Comparison of ENCODE assay signal across 8 cellular contexts in the genomic region with DNA sequence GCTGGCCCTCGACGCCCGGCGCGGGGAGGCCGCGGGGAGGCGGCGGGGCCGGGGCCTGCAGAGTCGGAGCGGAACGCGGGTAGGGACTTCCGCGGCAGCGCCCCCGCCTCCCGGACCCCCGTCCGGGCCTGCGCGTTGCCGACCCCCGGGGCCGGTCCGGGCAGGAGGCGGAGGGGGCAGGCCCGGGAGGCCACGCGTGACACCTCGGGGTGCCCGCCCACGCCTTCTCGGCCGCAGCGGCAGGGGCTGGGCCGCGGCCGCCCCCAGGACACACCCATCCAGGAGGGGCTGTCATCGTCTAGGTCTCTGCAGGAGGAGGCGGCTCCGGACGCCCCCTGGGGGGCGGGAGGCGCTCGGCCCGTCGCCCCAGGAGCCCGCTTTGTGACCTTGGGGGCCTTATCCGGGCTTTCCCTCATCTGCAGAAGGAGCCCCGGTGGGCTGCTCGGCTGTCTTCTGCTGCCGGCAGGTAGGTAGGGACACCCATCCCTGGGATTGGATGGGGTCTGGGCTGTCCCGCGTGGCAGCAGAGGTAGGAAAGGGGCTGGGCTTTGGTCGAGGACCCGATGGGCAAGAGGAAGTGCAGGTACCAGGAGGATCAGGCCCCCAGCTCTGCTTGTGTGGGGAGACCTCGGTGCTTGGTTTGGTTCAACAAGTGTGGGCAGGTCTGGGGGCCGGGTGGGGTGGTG. TPM values are rescaled to one million over a fixed set of nuclear protein-coding genes. Genes with fewer than 3 reads are reported as not detected.
DNase-seq lines count a peak whose midpoint lies in the region; ATAC-seq and TF ChIP-seq lines count a peak whose summit lies in the region.

No MANE protein-coding gene starts in this region.

- intact Hi-C loops in Caco-2 (cut with micrococcal nuclease; ENCODE audit: unreplicated experiment) (loop anchor here (2.0 kb wide), 1 partner anchor 69 kb away; a partner anchor contains a TSS), ascending aorta (cut with DNase I) (loop anchor here (2.0 to 5.0 kb wide), 2 partner anchors 49 to 70 kb away; a partner anchor contains a TSS)

- peak; percentile 61 to 81 for TF ChIP-seq CTCF in Caco-2 (IDR thresholded peaks at IDR 0.05; ENCODE audit: insufficient read depth in 1 of 2, low read depth in 1 of 2, low read length in 1 of 2, severe bottlenecking in 1 of 2, unreplicated experiment in 1 of 2)
- peak in 1 of 3 experiments; percentile 16 for TF ChIP-seq CTCF in ascending aorta (IDR thresholded peaks at IDR 0.05)

- H3K36me3 ChIP-seq in Caco-2 (ENCODE audit: control insufficient read depth, insufficient read depth, low read length) (peaks cover 3% of the 10 kb centered on the region; the same call in 1 of the 2 replicates), ascending aorta (peaks cover 4 to 23% of the 10 kb centered on the region in 2 donors)

- no peaks in the 10 kb centered on the region for H3K9me3 Mint-ChIP-seq in Caco-2 (ENCODE audit: unreplicated experiment)

- peak; percentile 74 for ATAC-seq in GM19372 (IDR thresholded peaks at IDR 0.05; ENCODE audit: low read depth, unreplicated experiment)
- peak; percentile 52 for ATAC-seq in HG03457 (IDR thresholded peaks at IDR 0.05; ENCODE audit: unreplicated experiment)

- DNase-seq in Caco-2 (peak; percentile 54 to 71), SW480 (ENCODE audit: low spot score) (peak; percentile 47), ascending aorta (ENCODE audit: low spot score in 2 of 2) (peak in 1 of 2 donors; percentile 72), iris pigment epithelial cell (ENCODE audit: low read depth) (peak; percentile 15), DMS79 treated with DMSO at 0.1 percent for 48 hours (lab: John Stamatoyannopoulos, UW) (no peak)
- peak; percentile 34 to 39 for DNase-seq in stimulated activated CD4-positive, alpha-beta T cell treated with anti-CD3 and anti-CD28 coated beads, Interleukin-2, amount 100 ng/mL, for 48 hours

- no TSS peak for BruUV-seq in Caco-2 (replicated peaks; lab: Mats Ljungman, UMichigan)

- H3K4me1 Mint-ChIP-seq in Caco-2 (ENCODE audit: low read depth, unreplicated experiment) = peaks cover 11% of the 10 kb centered on the region

- H3K4me3 Mint-ChIP-seq in Caco-2 (ENCODE audit: unreplicated experiment) = peak overlapping the region; percentile 72

- no peaks in the 10 kb centered on the region for H3K27me3 Mint-ChIP-seq in Caco-2 (ENCODE audit: insufficient read depth, unreplicated experiment)

- H3K36me3 Mint-ChIP-seq in Caco-2 (ENCODE audit: insufficient read depth, unreplicated experiment) = peaks cover 24% of the 10 kb centered on the region

- H3K9me3 ChIP-seq in Caco-2 (no peaks in the 10 kb centered on the region), ascending aorta (no peaks in the 10 kb centered on the region)

- H3K4me1 ChIP-seq in Caco-2 (peaks cover 4% of the 10 kb centered on the region), ascending aorta (peaks cover 4 to 12% of the 10 kb centered on the region in 2 donors)

- H3K27ac ChIP-seq in ascending aorta = peak overlapping the region; percentile 50 to 71

- H3K4me3 ChIP-seq in Caco-2 (ENCODE audit: low read depth, low read length) (peak overlapping the region; percentile 97), ascending aorta (peak overlapping the region; percentile 97 to 99)

- no peaks in the 10 kb centered on the region for H3K27me3 ChIP-seq in Caco-2 (replicated peaks; ENCODE audit: control insufficient read depth, insufficient read depth, low read length)
- no peaks in the 10 kb centered on the region for H3K27me3 ChIP-seq in ascending aorta

- no peak overlapping the region for H3K27ac Mint-ChIP-seq in Caco-2 (ENCODE audit: unreplicated experiment)

- CTCF ChIA-PET in Caco-2 (lab: Charles Lee) = no interaction called here

- POLR2A ChIA-PET in Caco-2 (lab: Charles Lee) = no interaction called here

RNA-seq across cellular contexts. Expression of a gene that starts 0.6 kb away (rescaled TPM):
- total RNA-seq in Caco-2 (2022) (34.1 and 34.3 TPM in 2 replicates), ascending aorta (60.3 TPM)

RNA-seq across cellular contexts. Expression of a gene that starts 22.3 kb away (rescaled TPM):
- total RNA-seq in Caco-2 (2022) = 10.1 and 12.3 TPM in 2 replicates
- total RNA-seq in ascending aorta = 12.2 TPM

RNA-seq across cellular contexts. Expression of a gene that starts 47.9 kb away (rescaled TPM):
- total RNA-seq in Caco-2 (2022) (24.7 and 29.6 TPM in 2 replicates), ascending aorta (15.2 TPM)
